Comparison of ENCODE assay signal across 8 cellular contexts in genomic region chr17:77466140-77466539, GRCh38.
DNase-seq lines count a peak whose midpoint lies in the region; ATAC-seq and TF ChIP-seq lines count a peak whose summit lies in the region.

No MANE protein-coding gene starts in this region.

- peak overlapping the region; percentile 46 for H3K9ac ChIP-seq in GM23248

- 83 to 89% methylated on average over 12 to 13 of the region's 13 CpGs for WGBS in GM23248 (ENCODE audit: low coverage in 1 of 2, low lambda C conversion rate in 2 of 2, missing lambda C conversion rate in 2 of 2), 2 experiments
- WGBS in right cardiac atrium: 60% methylated on average over 13 of the region's 13 CpGs
- 67 to 77% (median 71%) methylated on average over 13 of the region's 13 CpGs for WGBS in psoas muscle, 3 donors

- ATAC-seq in right cardiac atrium (peak in 1 of 2 donors; percentile 27), psoas muscle (peak in 1 of 4 donors; percentile 9), GM21737 (IDR thresholded peaks at IDR 0.05; ENCODE audit: unreplicated experiment) (no peak), HG03039 (IDR thresholded peaks at IDR 0.05; ENCODE audit: unreplicated experiment) (no peak), GM18909 (IDR thresholded peaks at IDR 0.05; ENCODE audit: poor library complexity, unreplicated experiment) (no peak)

- peaks cover 31% of the 10 kb centered on the region for H4K20me1 ChIP-seq in GM23248 (ENCODE audit: insufficient read depth)

- no peaks in the 10 kb centered on the region for H3K36me3 ChIP-seq in GM23248 (ENCODE audit: low read depth)
- no peaks in the 10 kb centered on the region for H3K36me3 ChIP-seq in psoas muscle (ENCODE audit: insufficient read depth in 1 of 2, low read depth in 1 of 2)

- no peak overlapping the region for H3K4me3 ChIP-seq in GM23248
- H3K4me3 ChIP-seq in right cardiac atrium (ENCODE audit: low read length): no peak overlapping the region
- H3K4me3 ChIP-seq in psoas muscle: no peak overlapping the region

- H3K4me2 ChIP-seq in GM23248 (ENCODE audit: unreplicated experiment): peak overlapping the region; percentile 6

- in situ Hi-C loops in GM23248 (cut with MboI): no loop called here

- CTCF ChIA-PET in activated CD4-positive, alpha-beta memory T cell treated with anti-CD3 and anti-CD28 coated beads for 36 hours (lab: Charles Lee): interaction anchor here (1.1 to 2.1 kb wide), 3 partner anchors 28 to 66 kb away, joined by 7 to 9 read pairs (median 7); no protein-coding TSS in a partner anchor

- H3K9me3 Mint-ChIP-seq in activated CD4-positive, alpha-beta memory T cell treated with anti-CD3 and anti-CD28 coated beads for 36 hours: no peaks in the 10 kb centered on the region

- H3K27ac ChIP-seq in GM23248: peak overlapping the region; percentile 41
- peak overlapping the region; percentile 2 for H3K27ac ChIP-seq in right cardiac atrium (ENCODE audit: low read length)
- H3K27ac ChIP-seq in psoas muscle: peak overlapping the region; percentile 55

- peaks cover 11% of the 10 kb centered on the region; the same call in 1 of the 2 replicates for H3F3A ChIP-seq in GM23248 (ENCODE audit: insufficient read depth)

- H3K27me3 ChIP-seq in GM23248 (replicated peaks; ENCODE audit: insufficient read depth) (no peaks in the 10 kb centered on the region), right cardiac atrium (ENCODE audit: control insufficient read depth, insufficient read depth) (no peaks in the 10 kb centered on the region), psoas muscle (ENCODE audit: insufficient read depth in 3 of 3, low read length in 2 of 3) (no peaks in the 10 kb centered on the region)

- H3K36me3 Mint-ChIP-seq in activated CD4-positive, alpha-beta memory T cell treated with anti-CD3 and anti-CD28 coated beads for 36 hours: peaks cover 62% of the 10 kb centered on the region

- peaks cover 100% of the 10 kb centered on the region for H3K79me2 ChIP-seq in GM23248 (ENCODE audit: insufficient read depth)

- H3K4me3 Mint-ChIP-seq in activated CD4-positive, alpha-beta memory T cell treated with anti-CD3 and anti-CD28 coated beads for 36 hours: peak overlapping the region; percentile 68

- no peak overlapping the region for H2AFZ ChIP-seq in GM23248

- no peak for TF ChIP-seq CTCF in psoas muscle (IDR thresholded peaks at IDR 0.05)

- POLR2A ChIA-PET in activated CD4-positive, alpha-beta memory T cell treated with anti-CD3 and anti-CD28 coated beads for 36 hours (lab: Charles Lee): interaction anchor here (0.8 to 1.6 kb wide), 7 partner anchors 8 to 126 kb away, joined by 3 to 7 read pairs (median 5); no protein-coding TSS in a partner anchor

- H3K4me1 ChIP-seq in GM23248 (ENCODE audit: insufficient read depth) (peaks cover 26% of the 10 kb centered on the region), right cardiac atrium (ENCODE audit: control insufficient read depth, insufficient read depth, low read length) (peaks cover 16% of the 10 kb centered on the region), psoas muscle (peaks cover 28% of the 10 kb centered on the region)

- no peak for DNase-seq in GM23248
- no peak for DNase-seq in activated CD4-positive, alpha-beta memory T cell treated with anti-CD3 and anti-CD28 coated beads for 36 hours
- DNase-seq in right cardiac atrium: peak in 2 of 3 donors; percentile 23 to 57
- DNase-seq in psoas muscle: no peak
- DNase-seq in hepatic stellate cell (ENCODE audit: low spot score): no peak

- H3K9me3 ChIP-seq in GM23248 (ENCODE audit: low read depth): no peaks in the 10 kb centered on the region
- H3K9me3 ChIP-seq in right cardiac atrium (ENCODE audit: control insufficient read depth, low read length): no peaks in the 10 kb centered on the region
- no peaks in the 10 kb centered on the region for H3K9me3 ChIP-seq in psoas muscle

- intact Hi-C loops in activated CD4-positive, alpha-beta memory T cell treated with anti-CD3 and anti-CD28 coated beads for 36 hours (cut with micrococcal nuclease): no loop called here
- intact Hi-C loops in right cardiac atrium (cut with DNase I) (no loop called here), psoas muscle (cut with DNase I) (no loop called here)

- H3K27ac Mint-ChIP-seq in activated CD4-positive, alpha-beta memory T cell treated with anti-CD3 and anti-CD28 coated beads for 36 hours: peak overlapping the region; percentile 86

- H3K9me2 ChIP-seq in GM23248 (ENCODE audit: insufficient read depth): no peaks in the 10 kb centered on the region

- H3K4me1 Mint-ChIP-seq in activated CD4-positive, alpha-beta memory T cell treated with anti-CD3 and anti-CD28 coated beads for 36 hours (ENCODE audit: low read depth): peaks cover 90% of the 10 kb centered on the region

- H3K27me3 Mint-ChIP-seq in activated CD4-positive, alpha-beta memory T cell treated with anti-CD3 and anti-CD28 coated beads for 36 hours: no peaks in the 10 kb centered on the region

Comparison
In these comparisons a context has a peak if more than half of its experiments do, and no peak if none do; other contexts are left out.
1. DNase-seq: peak in right cardiac atrium (2 of 3); none in GM23248 (single experiment), activated CD4-positive, alpha-beta memory T cell treated with anti-CD3 and anti-CD28 coated beads for 36 hours (single experiment), psoas muscle (0 of 2) and hepatic stellate cell (single experiment).
2. H3K27ac ChIP-seq: peak in every context shown above with its lines; median percentile 55 in psoas muscle; 41 in GM23248; 2 in right cardiac atrium.